Comparison of ENCODE assay signal across 17 cellular contexts in the genomic region with DNA sequence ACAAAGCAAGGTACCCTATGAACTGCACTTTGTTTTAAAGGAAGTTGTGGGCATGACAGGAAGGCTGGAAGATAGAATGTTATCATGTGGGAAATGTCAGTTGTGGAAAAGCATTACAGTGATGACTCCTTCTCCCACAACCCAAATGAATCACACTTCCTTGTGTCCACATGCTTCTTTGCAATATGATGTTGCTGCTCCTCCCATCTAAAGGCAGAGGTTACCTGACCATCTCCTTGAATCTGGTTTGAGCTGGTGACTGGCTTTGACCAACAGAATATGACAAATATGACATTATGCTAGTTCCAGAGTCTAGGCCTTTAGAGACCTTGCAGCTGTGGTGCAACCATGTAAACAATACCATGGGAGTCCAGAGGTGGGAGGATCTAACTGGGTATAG. TPM values are rescaled to one million over a fixed set of nuclear protein-coding genes. Genes with fewer than 3 reads are reported as not detected.
DNase-seq lines count a peak whose midpoint lies in the region; ATAC-seq and TF ChIP-seq lines count a peak whose summit lies in the region.
"Had no signal": no experiment of that assay in that cellular context is flagged by ENCODE, and none has a peak within 500 bp of the region (broad histone marks: within the 10 kb centered on the region; RNA-seq: fewer than 3 reads in every experiment).

No MANE protein-coding gene starts in this region.

- peak; percentile 48 for ATAC-seq in activated CD4-positive, alpha-beta T cell treated with anti-CD3 and anti-CD28 coated beads for 36 hours
- ATAC-seq: A549, body of pancreas had no signal

- no peak for TF ChIP-seq CTCF in NB4 (IDR thresholded peaks at IDR 0.05; ENCODE audit: low read depth, low read length)
- no peak for TF ChIP-seq CTCF in choroid plexus epithelial cell (conservative IDR thresholded peaks at IDR 0.05; ENCODE audit: low read depth, low read length)

- DNase-seq in activated CD4-positive, alpha-beta T cell treated with anti-CD3 and anti-CD28 coated beads for 36 hours, result no peak
- DNase-seq in activated CD4-positive, alpha-beta T cell treated with anti-CD3 and anti-CD28 coated beads, Interleukin-2, amount 10 ng/mL, durations not matched to agents 7 days and 5 days, result no peak
- DNase-seq in NB4 (ENCODE audit: low read depth) (peak; percentile 64), choroid plexus epithelial cell (ENCODE audit: low read depth) (peak; percentile 70), trophoblast cell (peak in 1 of 2 donors; percentile 23), NCI-H774 (lab: John Stamatoyannopoulos, UW) (no peak), NCI-H1048 (lab: John Stamatoyannopoulos, UW) (no peak)
- DNase-seq in NK-92 treated with Interleukin-12 subunit alpha and Interleukin-12 subunit beta, amount 100 ng/mL, for 24 hours (lab: John Stamatoyannopoulos, UW), result no peak
- DNase-seq: activated T-cell treated with anti-CD3 and anti-CD28 coated beads for 4 hours, body of pancreas, kidney, nephron progenitor cell, transverse colon had no signal

- H4K91ac ChIP-seq in trophoblast cell (ENCODE audit: low read depth, low read length), result peak overlapping the region; percentile 11

- H3K79me1 ChIP-seq in trophoblast cell (ENCODE audit: low read length), result peaks cover 5% of the 10 kb centered on the region

- H3K9ac ChIP-seq in trophoblast cell (ENCODE audit: low read length), result no peak overlapping the region

- intact Hi-C loops in activated CD4-positive, alpha-beta T cell treated with anti-CD3 and anti-CD28 coated beads for 36 hours (cut with DNase I, micrococcal nuclease), result no loop called here

- no peak overlapping the region for H3K23ac ChIP-seq in trophoblast cell (ENCODE audit: low read length)

- no peak overlapping the region for H2BK120ac ChIP-seq in trophoblast cell (ENCODE audit: insufficient read depth, low read length, poor library complexity)

- POLR2A ChIA-PET in activated CD4-positive, alpha-beta T cell treated with anti-CD3 and anti-CD28 coated beads for 36 hours (lab: Charles Lee), result no interaction called here
- POLR2A ChIA-PET in activated CD4-positive, alpha-beta T cell treated with anti-CD3 and anti-CD28 coated beads, Interleukin-2, amount 10 ng/mL, durations not matched to agents 7 days and 5 days (lab: Charles Lee), result no interaction called here

- H3K9me3 Mint-ChIP-seq in activated CD4-positive, alpha-beta T cell treated with anti-CD3 and anti-CD28 coated beads for 36 hours (ENCODE audit: low read depth), result peaks cover 8% of the 10 kb centered on the region
- H3K9me3 Mint-ChIP-seq in activated CD4-positive, alpha-beta T cell treated with anti-CD3 and anti-CD28 coated beads, Interleukin-2, amount 10 ng/mL, durations not matched to agents 7 days and 5 days, result peaks cover 10% of the 10 kb centered on the region

- no peak overlapping the region for H3K4me3 ChIP-seq in NB4 (ENCODE audit: low read depth, low read length)
- no peak overlapping the region for H3K4me3 ChIP-seq in choroid plexus epithelial cell (ENCODE audit: low read depth, low read length)
- H3K4me3 ChIP-seq in trophoblast cell (ENCODE audit: low read depth, low read length), result no peak overlapping the region
- H3K4me3 ChIP-seq: A549, body of pancreas, PC-9, skin epidermis, transverse colon had no signal

- no peak overlapping the region for H3K14ac ChIP-seq in trophoblast cell (ENCODE audit: low read length)

- H3K27me3 Mint-ChIP-seq in activated CD4-positive, alpha-beta T cell treated with anti-CD3 and anti-CD28 coated beads for 36 hours, result no peaks in the 10 kb centered on the region
- no peaks in the 10 kb centered on the region for H3K27me3 Mint-ChIP-seq in activated CD4-positive, alpha-beta T cell treated with anti-CD3 and anti-CD28 coated beads, Interleukin-2, amount 10 ng/mL, durations not matched to agents 7 days and 5 days
- H3K27me3 Mint-ChIP-seq: IgD-negative memory B cell had no signal

- no peak overlapping the region for H2AK5ac ChIP-seq in trophoblast cell (ENCODE audit: low read length)

- H4K8ac ChIP-seq in trophoblast cell (ENCODE audit: low read depth, low read length), result no peak overlapping the region

- H3K27ac Mint-ChIP-seq in activated CD4-positive, alpha-beta T cell treated with anti-CD3 and anti-CD28 coated beads for 36 hours, result no peak overlapping the region
- no peak overlapping the region for H3K27ac Mint-ChIP-seq in activated CD4-positive, alpha-beta T cell treated with anti-CD3 and anti-CD28 coated beads, Interleukin-2, amount 10 ng/mL, durations not matched to agents 7 days and 5 days
- H3K27ac Mint-ChIP-seq: IgD-negative memory B cell, nephron progenitor cell had no signal

- no peaks in the 10 kb centered on the region for H3K79me2 ChIP-seq in trophoblast cell (ENCODE audit: control insufficient read depth, insufficient read depth, low read length, poor library complexity)

- H2BK5ac ChIP-seq in trophoblast cell (ENCODE audit: low read depth, low read length, poor library complexity), result no peak overlapping the region

- H4K12ac ChIP-seq in trophoblast cell (ENCODE audit: low read depth, low read length), result no peak overlapping the region

- H3K18ac ChIP-seq in trophoblast cell (ENCODE audit: low read length), result no peak overlapping the region

- no peaks in the 10 kb centered on the region for H3K27me3 ChIP-seq in trophoblast cell (ENCODE audit: insufficient read depth, low read length)
- H3K27me3 ChIP-seq: body of pancreas, transverse colon had no signal

- H2BK12ac ChIP-seq in trophoblast cell (ENCODE audit: low read length), result peak overlapping the region; percentile 8

- peaks cover 4 to 6% of the 10 kb centered on the region in 2 experiments for H3K4me1 ChIP-seq in trophoblast cell (ENCODE audit: control insufficient read depth in 1 of 2, insufficient read depth in 2 of 2, low read length in 2 of 2)
- H3K4me1 ChIP-seq: A549, body of pancreas, transverse colon had no signal

- H3K27ac ChIP-seq in trophoblast cell (ENCODE audit: low read depth, low read length), result no peak overlapping the region
- H3K27ac ChIP-seq: A549, body of pancreas, PC-9, transverse colon had no signal

- no peaks in the 10 kb centered on the region for H3K9me3 ChIP-seq in trophoblast cell (ENCODE audit: insufficient read depth, low read depth, low read length)
- H3K9me3 ChIP-seq: A549, body of pancreas, transverse colon had no signal

- CTCF ChIA-PET in activated CD4-positive, alpha-beta T cell treated with anti-CD3 and anti-CD28 coated beads for 36 hours (lab: Charles Lee), result interaction anchor here (1.0 kb wide), 1 partner anchor 28 kb away, joined by 3 read pairs; no protein-coding TSS in a partner anchor
- CTCF ChIA-PET in activated CD4-positive, alpha-beta T cell treated with anti-CD3 and anti-CD28 coated beads, Interleukin-2, amount 10 ng/mL, durations not matched to agents 7 days and 5 days (lab: Charles Lee), result interaction anchor here (1.0 to 2.5 kb wide), 4 partner anchors 11 to 39 kb away, joined by 3 to 20 read pairs (median 4); a partner anchor contains a TSS

- no peak overlapping the region for H3K4ac ChIP-seq in trophoblast cell (ENCODE audit: low read depth, low read length)

- H3K4me2 ChIP-seq in trophoblast cell (ENCODE audit: low read length), result no peak overlapping the region
- H3K4me2 ChIP-seq: A549, PC-9 had no signal

- no peaks in the 10 kb centered on the region for H3K36me3 ChIP-seq in trophoblast cell (ENCODE audit: control insufficient read depth in 1 of 2, insufficient read depth in 2 of 2, low read length in 2 of 2)
- H3K36me3 ChIP-seq: transverse colon had no signal

- H2AFZ ChIP-seq in trophoblast cell (ENCODE audit: insufficient read depth, low read length, poor library complexity), result no peak overlapping the region
- H2AFZ ChIP-seq: PC-9 had no signal

- H3K4me1 Mint-ChIP-seq in activated CD4-positive, alpha-beta T cell treated with anti-CD3 and anti-CD28 coated beads for 36 hours, result peaks cover 20% of the 10 kb centered on the region
- H3K4me1 Mint-ChIP-seq in activated CD4-positive, alpha-beta T cell treated with anti-CD3 and anti-CD28 coated beads, Interleukin-2, amount 10 ng/mL, durations not matched to agents 7 days and 5 days, result peaks cover 22% of the 10 kb centered on the region
- H3K4me1 Mint-ChIP-seq: nephron progenitor cell had no signal

- no peak overlapping the region for H3K4me3 Mint-ChIP-seq in activated CD4-positive, alpha-beta T cell treated with anti-CD3 and anti-CD28 coated beads for 36 hours
- H3K4me3 Mint-ChIP-seq in activated CD4-positive, alpha-beta T cell treated with anti-CD3 and anti-CD28 coated beads, Interleukin-2, amount 10 ng/mL, durations not matched to agents 7 days and 5 days, result no peak overlapping the region
- H3K4me3 Mint-ChIP-seq: IgD-negative memory B cell, nephron progenitor cell had no signal

- TF ChIP-seq POLR2A in NB4 (IDR thresholded peaks at IDR 0.05; ENCODE audit: extremely low read depth, insufficient read length), result no peak

- no peaks in the 10 kb centered on the region for H3K36me3 Mint-ChIP-seq in activated CD4-positive, alpha-beta T cell treated with anti-CD3 and anti-CD28 coated beads for 36 hours (ENCODE audit: low read depth)
- peaks cover 10% of the 10 kb centered on the region for H3K36me3 Mint-ChIP-seq in activated CD4-positive, alpha-beta T cell treated with anti-CD3 and anti-CD28 coated beads, Interleukin-2, amount 10 ng/mL, durations not matched to agents 7 days and 5 days (ENCODE audit: low read depth)

RNA-seq across cellular contexts. Expression of a gene that starts 12.7 kb away (rescaled TPM):
- 10 to 100 TPM; 52.4 to 53.9 TPM for total RNA-seq in activated CD4-positive, alpha-beta T cell treated with anti-CD3 and anti-CD28 coated beads for 36 hours
- total RNA-seq in activated CD4-positive, alpha-beta T cell treated with anti-CD3 and anti-CD28 coated beads, Interleukin-2, amount 10 ng/mL, durations not matched to agents 7 days and 5 days, result 10 to 100 TPM; 47.1 to 48.0 TPM
- 101 and 113 TPM in 2 replicates for polyA plus RNA-seq in trophoblast cell (2013)

Comparison
In these comparisons a context has a peak if more than half of its experiments do, and no peak if none do; other contexts are left out.
1. DNase-seq: peak in NB4 (single experiment) and choroid plexus epithelial cell (single experiment); none in activated CD4-positive, alpha-beta T cell treated with anti-CD3 and anti-CD28 coated beads for 36 hours (single experiment), activated CD4-positive, alpha-beta T cell treated with anti-CD3 and anti-CD28 coated beads, Interleukin-2, amount 10 ng/mL, durations not matched to agents 7 days and 5 days (single experiment), NCI-H774 (single experiment), NK-92 treated with Interleukin-12 subunit alpha and Interleukin-12 subunit beta, amount 100 ng/mL, for 24 hours (single experiment) and NCI-H1048 (single experiment).